Comparison of ENCODE assay signal across 10 cellular contexts in genomic region chr16:85566502-85567100, GRCh38. TPM values are rescaled to one million over a fixed set of nuclear protein-coding genes. Genes with fewer than 3 reads are reported as not detected.
DNase-seq lines count a peak whose midpoint lies in the region; ATAC-seq and TF ChIP-seq lines count a peak whose summit lies in the region.
"Had no signal": no experiment of that assay in that cellular context is flagged by ENCODE, and none has a peak within 500 bp of the region (broad histone marks: within the 10 kb centered on the region; RNA-seq: fewer than 3 reads in every experiment).

No MANE protein-coding gene starts in this region.

- no peaks in the 10 kb centered on the region for H3K9me3 Mint-ChIP-seq in MCF 10A (ENCODE audit: unreplicated experiment)

- intact Hi-C loops in breast epithelium (cut with DNase I; ENCODE audit: low total_unique reads): no loop called here
- intact Hi-C loops in MCF 10A (cut with micrococcal nuclease): no loop called here
- intact Hi-C loops in Panc1 (cut with micrococcal nuclease; ENCODE audit: unreplicated experiment): no loop called here
- intact Hi-C loops in transverse colon (cut with DNase I; ENCODE audit: low total_unique reads): no loop called here

- ATAC-seq in Panc1 (no peak), GM18498 (IDR thresholded peaks at IDR 0.05; ENCODE audit: unreplicated experiment) (no peak)

- no peak for TF ChIP-seq CTCF in breast epithelium (IDR thresholded peaks at IDR 0.05)
- no peak for TF ChIP-seq CTCF in MCF 10A (IDR thresholded peaks at IDR 0.05; ENCODE audit: unreplicated experiment)
- TF ChIP-seq CTCF in Panc1 (IDR thresholded peaks at IDR 0.05): no peak; the same call in 1 of the 2 replicates
- peak in 4 of 5 experiments; percentile 20 to 67 (median 39) for TF ChIP-seq CTCF in transverse colon (IDR thresholded peaks at IDR 0.05)

- no peaks in the 10 kb centered on the region for H3K27me3 Mint-ChIP-seq in MCF 10A (ENCODE audit: insufficient read depth, unreplicated experiment)

- H3K27ac ChIP-seq in breast epithelium (peak overlapping the region; percentile 17 to 93), Panc1 (ENCODE audit: low read length) (peak overlapping the region; percentile 88), transverse colon (peak overlapping the region; percentile 84 to 96 (median 87))

- H3K4me3 ChIP-seq in breast epithelium (no peak overlapping the region), Panc1 (ENCODE audit: low read depth in 2 of 2, low read length in 2 of 2) (no peak overlapping the region), transverse colon (no peak overlapping the region)

- H3K36me3 ChIP-seq in breast epithelium: no peaks in the 10 kb centered on the region
- no peaks in the 10 kb centered on the region for H3K36me3 ChIP-seq in Panc1 (ENCODE audit: control insufficient read depth, insufficient read depth, low read length)
- H3K36me3 ChIP-seq in transverse colon: no peaks in the 10 kb centered on the region

- in situ Hi-C loops in Panc1 (cut with HindIII; ENCODE audit: low pct_unique_long_range_greater_than_20kb, low sequenced_read_pairs): no loop called here
- in situ Hi-C loops in transverse colon (cut with MboI; ENCODE audit: low pct_ligation_motif_present in 1 of 4, low pct_unique_long_range_greater_than_20kb in 1 of 4, low sequenced_read_pairs in 3 of 4): no loop called here

- 38% methylated on average over 20 of the region's 21 CpGs; no CpG with 5 or more reads in 1 of the 2 donors for WGBS in transverse colon (ENCODE audit: low coverage in 1 of 2), 2 donors

- peaks cover 0 to 6% of the 10 kb centered on the region in 2 donors for H3K9me3 ChIP-seq in breast epithelium
- H3K9me3 ChIP-seq in Panc1 (ENCODE audit: control insufficient read depth, insufficient read depth, low read depth, low read length): no peaks in the 10 kb centered on the region
- no peaks in the 10 kb centered on the region for H3K9me3 ChIP-seq in transverse colon

- H3K27me3 ChIP-seq in breast epithelium: no peaks in the 10 kb centered on the region
- H3K27me3 ChIP-seq in Panc1 (ENCODE audit: control insufficient read depth, insufficient read depth, low read length): no peaks in the 10 kb centered on the region
- no peaks in the 10 kb centered on the region for H3K27me3 ChIP-seq in transverse colon

- H3K4me1 ChIP-seq in breast epithelium (peaks cover 8 to 9% of the 10 kb centered on the region in 2 donors), Panc1 (ENCODE audit: control insufficient read depth, insufficient read depth, low read length) (peaks cover 92% of the 10 kb centered on the region), transverse colon (peaks cover 48 to 94% (median 86%) of the 10 kb centered on the region in 4 donors)

- POLR2A ChIA-PET in MCF 10A (lab: Yijun Ruan, JAX) (no interaction called here), Panc1 (lab: Charles Lee) (no interaction called here)

- no peak overlapping the region for H3K27ac Mint-ChIP-seq in MCF 10A (ENCODE audit: low read depth, unreplicated experiment)

- CTCF ChIA-PET in MCF 10A (lab: Yijun Ruan, JAX): interaction anchor here (0.6 to 1.0 kb wide), 2 partner anchors 147 to 244 kb away, joined by 3 to 5 read pairs; no protein-coding TSS in a partner anchor
- CTCF ChIA-PET in Panc1 (lab: Charles Lee): no interaction called here

- TF ChIP-seq POLR2A in breast epithelium (IDR thresholded peaks at IDR 0.05): no peak
- TF ChIP-seq POLR2A in transverse colon (IDR thresholded peaks at IDR 0.05): no peak

- DNase-seq in breast epithelium (ENCODE audit: low spot score in 2 of 2) (no peak), MCF 10A (ENCODE audit: unreplicated experiment) (no peak), Panc1 (ENCODE audit: low read depth, low spot score) (no peak), left kidney (ENCODE audit: low read depth, low spot score) (peak; percentile 93), transverse colon (peak; percentile 55), pons (ENCODE audit: low spot score) (no peak), RPMI8226 (no peak)
- DNase-seq: NCI-H446 treated with DMSO at 0.1 percent for 48 hours; stimulated activated naive CD4-positive, alpha-beta T cell had no signal

- no peak overlapping the region for H3K4me3 Mint-ChIP-seq in MCF 10A (ENCODE audit: unreplicated experiment)

- TF ChIP-seq EP300 in transverse colon (IDR thresholded peaks at IDR 0.05; ENCODE audit: low read depth): no peak

- peaks cover 8% of the 10 kb centered on the region for H3K4me1 Mint-ChIP-seq in MCF 10A (ENCODE audit: insufficient read depth, unreplicated experiment)

- BruUV-seq in MCF 10A (replicated peaks; lab: Mats Ljungman, UMichigan) (no TSS peak), Panc1 (replicated peaks; lab: Mats Ljungman, UMichigan) (no TSS peak)

- peaks cover 17% of the 10 kb centered on the region for H3K36me3 Mint-ChIP-seq in MCF 10A (ENCODE audit: insufficient read depth, unreplicated experiment)

RNA-seq across cellular contexts. Expression of gene GSE1, which starts 46.5 kb away (rescaled TPM):
- total RNA-seq in breast epithelium: 100 to 1,000 TPM in 1 of 3 donors, 10 to 100 TPM in 2; 52.3 to 105 (median 60.7) TPM
- 44.4 and 52.9 TPM in 2 replicates for total RNA-seq in MCF 10A (2022)
- total RNA-seq in Panc1 (2021; ENCODE audit: unreplicated experiment): 97.5 TPM
- 79.9 TPM for polyA plus RNA-seq in Panc1 (2012; ENCODE audit: insufficient read length)
- 100 to 1,000 TPM; 100 to 139 (median 120) TPM for total RNA-seq in transverse colon

Comparison
In these comparisons a context has a peak if more than half of its experiments do, and no peak if none do; other contexts are left out.
1. DNase-seq: peak in left kidney (single experiment) and transverse colon (single experiment); none in breast epithelium (0 of 2), MCF 10A (single experiment), Panc1 (single experiment), pons (single experiment) and RPMI8226 (single experiment).
2. CTCF ChIP-seq: peak in transverse colon (4 of 5); none in breast epithelium (0 of 3), MCF 10A (single experiment) and Panc1 (single experiment).
3. Peak in every context shown above with its lines, with median percentiles within 50 percentile points of each other: H3K27ac ChIP-seq.